ENCODE assay signal across 11 cellular contexts in the genomic region with DNA sequence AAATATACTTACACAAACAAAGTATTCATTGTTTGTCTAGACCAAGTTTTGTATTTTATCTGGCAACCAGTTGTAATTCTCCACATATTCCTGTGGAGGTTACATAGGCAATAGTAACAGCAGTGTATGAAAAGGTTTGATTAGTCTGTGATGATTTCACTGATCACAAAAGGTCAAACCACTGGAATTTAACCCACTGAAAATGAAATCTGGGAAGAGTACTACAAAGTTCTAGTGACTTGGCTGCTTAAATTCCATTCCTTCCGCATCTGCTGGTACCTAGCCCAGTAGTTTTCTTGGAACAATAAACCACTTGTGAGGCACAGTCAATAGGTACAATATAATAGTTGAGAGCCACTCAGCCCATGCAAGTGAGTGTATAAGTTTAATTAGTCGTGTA.
DNase-seq lines count a peak whose midpoint lies in the region; ATAC-seq and TF ChIP-seq lines count a peak whose summit lies in the region.
"Had no signal": no experiment of that assay in that cellular context is flagged by ENCODE, and none has a peak within 500 bp of the region (broad histone marks: within the 10 kb centered on the region; RNA-seq: fewer than 3 reads in every experiment).

No MANE protein-coding gene starts in this region.

- TF ChIP-seq RAD21 in HCT116 (IDR thresholded peaks at IDR 0.05; ENCODE audit: low read depth): no peak

- DNase-seq in HCT116 (ENCODE audit: low read depth, low spot score) (peak; percentile 24), ascending aorta (ENCODE audit: low spot score in 2 of 2) (no peak), fibroblast of villous mesenchyme (ENCODE audit: low read depth) (peak; percentile 47), thoracic aorta (ENCODE audit: low spot score) (no peak), mucosa of gallbladder (ENCODE audit: low spot score) (no peak)
- no peak for DNase-seq in stimulated activated naive CD4-positive, alpha-beta T cell (lab: John Stamatoyannopoulos, UW)
- DNase-seq: DMS53, NCI-H345 had no signal

- H3K27me3 ChIP-seq in HCT116 (ENCODE audit: insufficient read depth, low read length): no peaks in the 10 kb centered on the region
- no peaks in the 10 kb centered on the region for H3K27me3 ChIP-seq in ascending aorta
- H3K27me3 ChIP-seq in thoracic aorta (replicated peaks; ENCODE audit: insufficient read depth): no peaks in the 10 kb centered on the region

- peak; percentile 71 for ATAC-seq in HCT116
- ATAC-seq in thoracic aorta (ENCODE audit: insufficient number of reproducible peaks, low FRiP score, low read depth): peak; percentile 39
- no peak for ATAC-seq in HG03039 (IDR thresholded peaks at IDR 0.05; ENCODE audit: unreplicated experiment)
- ATAC-seq: activated CD4-positive, CD25-positive, alpha-beta regulatory T cell treated with anti-CD3 and anti-CD28 coated beads, Interleukin-2, amount 50 U/mL, for 24 hours had no signal

- no peak for TF ChIP-seq POLR2A in HCT116 (IDR thresholded peaks at IDR 0.05; ENCODE audit: borderline replicate concordance, extremely low read depth, insufficient read depth, insufficient read length)

- H3K27ac ChIP-seq in HCT116 (ENCODE audit: low read depth, low read length) (no peak overlapping the region), ascending aorta (peak overlapping the region; percentile 69 to 76), thoracic aorta (peak overlapping the region; percentile 65 to 72)
- H3K27ac ChIP-seq: KMS-11 had no signal

- RAD21 ChIA-PET in HCT116 (lab: Charles Lee; ENCODE audit: low non-redundant PET in 1 of 2, low total read pairs in 2 of 2, uncharacterized antibody in 2 of 2, unreplicated experiment in 2 of 2): no interaction called here

- no peaks in the 10 kb centered on the region; the same call in 1 of the 2 replicates for H4K20me1 ChIP-seq in HCT116 (ENCODE audit: insufficient read depth)

- POLR2A ChIA-PET in HCT116 (lab: Charles Lee): no interaction called here

- H3K4me3 ChIP-seq in HCT116 (replicated peaks in 1 of 2; ENCODE audit: low read depth in 1 of 2, low read length in 2 of 2) (no peak overlapping the region), ascending aorta (no peak overlapping the region), fibroblast of villous mesenchyme (ENCODE audit: low read depth, low read length) (no peak overlapping the region), thoracic aorta (no peak overlapping the region)

- TF ChIP-seq CTCF in HCT116 (IDR thresholded peaks at IDR 0.05 in 2 of 3, conservative IDR thresholded peaks at IDR 0.05 in 1 of 3; ENCODE audit: borderline replicate concordance in 1 of 3, insufficient read depth in 1 of 3, low read depth in 2 of 3, low read length in 2 of 3) (no peak), ascending aorta (IDR thresholded peaks at IDR 0.05) (no peak), fibroblast of villous mesenchyme (IDR thresholded peaks at IDR 0.05; ENCODE audit: insufficient read depth, low read depth, low read length) (no peak), thoracic aorta (IDR thresholded peaks at IDR 0.05) (no peak)

- CTCF ChIA-PET in HCT116 (lab: Charles Lee): no interaction called here

- H2AFZ ChIP-seq in HCT116 (ENCODE audit: low read depth, low read length, poor library complexity, severe bottlenecking): no peak overlapping the region

- H3K36me3 ChIP-seq in HCT116 (ENCODE audit: control insufficient read depth in 1 of 2, insufficient read depth in 2 of 2, low read length in 2 of 2) (no peaks in the 10 kb centered on the region), ascending aorta (no peaks in the 10 kb centered on the region), thoracic aorta (no peaks in the 10 kb centered on the region)

- H3K4me1 ChIP-seq in HCT116 (ENCODE audit: control insufficient read depth in 1 of 2, insufficient read depth in 2 of 2, low read length in 2 of 2): peaks cover 0 to 19% of the 10 kb centered on the region in 2 experiments; a peak in 3 of 4 replicates
- H3K4me1 ChIP-seq in ascending aorta: peaks cover 4 to 54% of the 10 kb centered on the region in 2 donors
- H3K4me1 ChIP-seq in thoracic aorta (ENCODE audit: control insufficient read depth in 1 of 2, low read depth in 2 of 2): peaks cover 27 to 84% of the 10 kb centered on the region in 2 donors

- H3K9me3 ChIP-seq in HCT116 (ENCODE audit: control insufficient read depth in 1 of 2, insufficient read depth in 1 of 2, low read depth in 1 of 2, low read length in 2 of 2) (no peaks in the 10 kb centered on the region), ascending aorta (no peaks in the 10 kb centered on the region), thoracic aorta (no peaks in the 10 kb centered on the region)

- H3K9ac ChIP-seq in HCT116 (ENCODE audit: low read length): no peak overlapping the region
- H3K9ac ChIP-seq: KMS-11 had no signal

- H3K79me2 ChIP-seq in HCT116 (ENCODE audit: insufficient read depth, low read length): no peaks in the 10 kb centered on the region

- no peaks in the 10 kb centered on the region for H3K9me2 ChIP-seq in HCT116 (ENCODE audit: insufficient read depth)

- intact Hi-C loops in HCT116 (cut with micrococcal nuclease) (no loop called here), ascending aorta (cut with DNase I) (loop anchor here (2.0 to 5.0 kb wide), 4 partner anchors 49 to 350 kb away; no protein-coding TSS in a partner anchor)

- no TSS peak for BruUV-seq in HCT116 (replicated peaks; lab: Mats Ljungman, UMichigan)

- no peak overlapping the region for H3K4me2 ChIP-seq in HCT116 (ENCODE audit: low read length)
- H3K4me2 ChIP-seq: KMS-11 had no signal

TF ChIP-seq in HCT116, 20 proteins besides CTCF, POLR2A, EP300 and RAD21:
- TF ChIP-seq, protein P1, sequence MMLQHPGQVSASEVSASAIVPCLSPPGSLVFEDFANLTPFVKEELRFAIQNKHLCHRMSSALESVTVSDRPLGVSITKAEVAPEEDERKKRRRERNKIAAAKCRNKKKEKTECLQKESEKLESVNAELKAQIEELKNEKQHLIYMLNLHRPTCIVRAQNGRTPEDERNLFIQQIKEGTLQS (IDR thresholded peaks at IDR 0.05): no peak
- TF ChIP-seq, protein P2, sequence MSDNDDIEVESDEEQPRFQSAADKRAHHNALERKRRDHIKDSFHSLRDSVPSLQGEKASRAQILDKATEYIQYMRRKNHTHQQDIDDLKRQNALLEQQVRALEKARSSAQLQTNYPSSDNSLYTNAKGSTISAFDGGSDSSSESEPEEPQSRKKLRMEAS (IDR thresholded peaks at IDR 0.05): no peak
- TF ChIP-seq, protein P3, sequence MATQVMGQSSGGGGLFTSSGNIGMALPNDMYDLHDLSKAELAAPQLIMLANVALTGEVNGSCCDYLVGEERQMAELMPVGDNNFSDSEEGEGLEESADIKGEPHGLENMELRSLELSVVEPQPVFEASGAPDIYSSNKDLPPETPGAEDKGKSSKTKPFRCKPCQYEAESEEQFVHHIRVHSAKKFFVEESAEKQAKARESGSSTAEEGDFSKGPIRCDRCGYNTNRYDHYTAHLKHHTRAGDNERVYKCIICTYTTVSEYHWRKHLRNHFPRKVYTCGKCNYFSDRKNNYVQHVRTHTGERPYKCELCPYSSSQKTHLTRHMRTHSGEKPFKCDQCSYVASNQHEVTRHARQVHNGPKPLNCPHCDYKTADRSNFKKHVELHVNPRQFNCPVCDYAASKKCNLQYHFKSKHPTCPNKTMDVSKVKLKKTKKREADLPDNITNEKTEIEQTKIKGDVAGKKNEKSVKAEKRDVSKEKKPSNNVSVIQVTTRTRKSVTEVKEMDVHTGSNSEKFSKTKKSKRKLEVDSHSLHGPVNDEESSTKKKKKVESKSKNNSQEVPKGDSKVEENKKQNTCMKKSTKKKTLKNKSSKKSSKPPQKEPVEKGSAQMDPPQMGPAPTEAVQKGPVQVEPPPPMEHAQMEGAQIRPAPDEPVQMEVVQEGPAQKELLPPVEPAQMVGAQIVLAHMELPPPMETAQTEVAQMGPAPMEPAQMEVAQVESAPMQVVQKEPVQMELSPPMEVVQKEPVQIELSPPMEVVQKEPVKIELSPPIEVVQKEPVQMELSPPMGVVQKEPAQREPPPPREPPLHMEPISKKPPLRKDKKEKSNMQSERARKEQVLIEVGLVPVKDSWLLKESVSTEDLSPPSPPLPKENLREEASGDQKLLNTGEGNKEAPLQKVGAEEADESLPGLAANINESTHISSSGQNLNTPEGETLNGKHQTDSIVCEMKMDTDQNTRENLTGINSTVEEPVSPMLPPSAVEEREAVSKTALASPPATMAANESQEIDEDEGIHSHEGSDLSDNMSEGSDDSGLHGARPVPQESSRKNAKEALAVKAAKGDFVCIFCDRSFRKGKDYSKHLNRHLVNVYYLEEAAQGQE (IDR thresholded peaks at IDR 0.05; ENCODE audit: low read depth): no peak
- no peak for TF ChIP-seq SP1 (IDR thresholded peaks at IDR 0.05; ENCODE audit: low read depth)

Comparison
In these comparisons a context has a peak if more than half of its experiments do, and no peak if none do; other contexts are left out.
1. DNase-seq: peak in HCT116 (single experiment) and fibroblast of villous mesenchyme (single experiment); none in ascending aorta (0 of 2), thoracic aorta (single experiment), stimulated activated naive CD4-positive, alpha-beta T cell (0 of 6) and mucosa of gallbladder (single experiment).